32 cellular contexts compared by ENCODE assay signal in the genomic region with DNA sequence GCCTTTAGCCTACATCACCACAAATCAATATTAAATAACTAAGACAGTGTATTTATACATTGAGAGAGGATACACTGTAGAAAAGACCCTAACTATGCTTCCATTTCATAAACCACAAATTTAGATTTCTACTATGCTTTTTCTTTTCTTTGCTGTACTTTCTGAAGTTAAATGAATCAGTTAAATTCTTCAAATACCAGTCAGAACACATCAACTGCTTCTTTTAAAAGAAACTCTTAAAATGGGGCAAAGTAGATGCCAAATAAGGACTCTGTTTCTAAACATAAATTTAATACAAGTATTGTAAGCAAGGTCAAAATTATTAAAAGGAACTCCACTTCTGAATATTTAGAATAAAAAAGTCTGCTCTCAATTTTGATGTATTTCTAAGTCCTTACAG.
DNase-seq lines count a peak whose midpoint lies in the region; TF ChIP-seq lines count a peak whose summit lies in the region.
"Had no signal": no experiment of that assay in that cellular context is flagged by ENCODE, and none has a peak within 500 bp of the region (broad histone marks: within the 10 kb centered on the region; RNA-seq: fewer than 3 reads in every experiment).

No MANE protein-coding gene starts in this region.

- H2BK120ac ChIP-seq in mesendoderm (ENCODE audit: low read depth, low read length) = no peak overlapping the region

- H2AK5ac ChIP-seq in mesendoderm (ENCODE audit: low read length) = no peak overlapping the region

- no peak overlapping the region for H3K56ac ChIP-seq in mesendoderm (ENCODE audit: low read length)

- H3K36me3 ChIP-seq in mesendoderm (ENCODE audit: control insufficient read depth, insufficient read depth, low read length) (no peaks in the 10 kb centered on the region), suprapubic skin (no peaks in the 10 kb centered on the region)
- H3K36me3 ChIP-seq: BE2C, breast epithelium, colonic mucosa, HAP-1, heart right ventricle, lower lobe of right lung, pancreas, right atrium auricular region, upper lobe of left lung had no signal

- no peak overlapping the region for H2BK15ac ChIP-seq in mesendoderm (replicated peaks; ENCODE audit: low read depth)

- DNase-seq in GM03348 (ENCODE audit: low spot score) (peak; percentile 34), astrocyte of the spinal cord (ENCODE audit: low read depth, low spot score) (peak; percentile 50), mesendoderm (peak; percentile 13), suprapubic skin (ENCODE audit: low spot score in 2 of 2) (no peak), NCI-H524 treated with DMSO at 0.1 percent for 48 hours (lab: John Stamatoyannopoulos, UW) (no peak), NCI-H345 treated with DMSO at 0.1 percent for 48 hours (lab: John Stamatoyannopoulos, UW; ENCODE audit: unreplicated experiment) (no peak), erythroblast (lab: John Stamatoyannopoulos, UW) (no peak)
- DNase-seq: activated CD4-positive, alpha-beta T cell treated with anti-CD3 and anti-CD28 coated beads for 4 hours; activated naive CD8-positive, alpha-beta T cell treated with anti-CD3 and anti-CD28 coated beads, Interleukin-2, amount 50 U/mL, for 24 hours; activated T-cell treated with anti-CD3 and anti-CD28 coated beads, Interleukin-2, amount 50 U/mL, for 1 hour; BE2C; colonic mucosa; effector CD8-positive, alpha-beta T cell; foreskin melanocyte; GF-D8; heart right ventricle; kidney glomerular epithelial cell; lower lobe of right lung; NCI-H1694; NCI-H526; NK-92 treated with Interleukin-12 subunit alpha and Interleukin-12 subunit beta, amount 100 ng/mL, for 24 hours; pancreas; Right ventricle myocardium superior; stimulated activated CD4-positive, alpha-beta T cell treated with anti-CD3 and anti-CD28 coated beads, Interleukin-2, amount 100 ng/mL, for 48 hours; SW 1271; T-helper 9 cell; upper lobe of left lung had no signal

- TF ChIP-seq EP300 in suprapubic skin (IDR thresholded peaks at IDR 0.05) = no peak

- peaks cover 1% of the 10 kb centered on the region for H3K79me1 ChIP-seq in mesendoderm (ENCODE audit: low read length)

- no peak overlapping the region for H2BK5ac ChIP-seq in mesendoderm (ENCODE audit: low read length)

- no peak overlapping the region for H4K5ac ChIP-seq in mesendoderm (ENCODE audit: low read length)

- TF ChIP-seq POLR2A in suprapubic skin (IDR thresholded peaks at IDR 0.05) (no peak), erythroblast (IDR thresholded peaks at IDR 0.05; ENCODE audit: low read length) (no peak)

- H3K18ac ChIP-seq in mesendoderm (ENCODE audit: low read length) = no peak overlapping the region

- TF ChIP-seq CTCF in astrocyte of the spinal cord (IDR thresholded peaks at IDR 0.05; ENCODE audit: low read depth, low read length) = no peak
- no peak for TF ChIP-seq CTCF in suprapubic skin (IDR thresholded peaks at IDR 0.05)

- no peak overlapping the region for H3K9ac ChIP-seq in mesendoderm (ENCODE audit: low read length)

- no peak overlapping the region for H3K4me2 ChIP-seq in mesendoderm (ENCODE audit: low read length)

- H3K27me3 ChIP-seq in mesendoderm (ENCODE audit: insufficient read depth, low read length, poor library complexity) (no peaks in the 10 kb centered on the region), suprapubic skin (no peaks in the 10 kb centered on the region)
- H3K27me3 ChIP-seq: BE2C, breast epithelium, colonic mucosa, heart right ventricle, pancreas, right atrium auricular region, upper lobe of left lung had no signal

- no peak overlapping the region for H3K4ac ChIP-seq in mesendoderm (ENCODE audit: low read depth, low read length)

- H4K8ac ChIP-seq in mesendoderm (ENCODE audit: low read depth, low read length) = no peak overlapping the region

- no peaks in the 10 kb centered on the region for H3K9me3 ChIP-seq in suprapubic skin
- H3K9me3 ChIP-seq: BE2C, breast epithelium, colonic mucosa, HAP-1, heart right ventricle, lower lobe of right lung, pancreas, right atrium auricular region, upper lobe of left lung had no signal

- H3K79me2 ChIP-seq in mesendoderm (ENCODE audit: control insufficient read depth, insufficient read depth, low read length) = no peaks in the 10 kb centered on the region

- in situ Hi-C loops in astrocyte of the spinal cord (cut with HindIII; ENCODE audit: low sequenced_read_pairs) = no loop called here

- no peak overlapping the region for H3K27ac ChIP-seq in mesendoderm (ENCODE audit: low read depth, low read length)
- H3K27ac ChIP-seq in suprapubic skin = no peak overlapping the region
- H3K27ac ChIP-seq: breast epithelium, colonic mucosa, epithelial cell of prostate, heart right ventricle, lower lobe of right lung, right atrium auricular region, upper lobe of left lung, VCaP had no signal

- H3K4me1 ChIP-seq in mesendoderm (ENCODE audit: control insufficient read depth, low read depth, low read length) (peaks cover 3% of the 10 kb centered on the region), suprapubic skin (no peaks in the 10 kb centered on the region)
- H3K4me1 ChIP-seq: BE2C, breast epithelium, HAP-1, lower lobe of right lung, right atrium auricular region had no signal

- H3K23ac ChIP-seq in mesendoderm (ENCODE audit: low read length) = no peak overlapping the region

- H3K4me3 ChIP-seq in astrocyte of the spinal cord (ENCODE audit: low read depth, low read length) = no peak overlapping the region
- H3K4me3 ChIP-seq in mesendoderm (ENCODE audit: low read length) = no peak overlapping the region
- no peak overlapping the region for H3K4me3 ChIP-seq in suprapubic skin
- H3K4me3 ChIP-seq: breast epithelium, colonic mucosa, HAP-1, heart right ventricle, lower lobe of right lung, pancreas, right atrium auricular region, upper lobe of left lung had no signal

Comparison
In these comparisons a context has a peak if more than half of its experiments do, and no peak if none do; other contexts are left out.
1. DNase-seq: peak in GM03348 (single experiment), astrocyte of the spinal cord (single experiment) and mesendoderm (single experiment); none in suprapubic skin (0 of 2), NCI-H524 treated with DMSO at 0.1 percent for 48 hours (single experiment), NCI-H345 treated with DMSO at 0.1 percent for 48 hours (single experiment) and erythroblast (0 of 2).